3 cellular contexts compared by ENCODE assay signal in the genomic region with DNA sequence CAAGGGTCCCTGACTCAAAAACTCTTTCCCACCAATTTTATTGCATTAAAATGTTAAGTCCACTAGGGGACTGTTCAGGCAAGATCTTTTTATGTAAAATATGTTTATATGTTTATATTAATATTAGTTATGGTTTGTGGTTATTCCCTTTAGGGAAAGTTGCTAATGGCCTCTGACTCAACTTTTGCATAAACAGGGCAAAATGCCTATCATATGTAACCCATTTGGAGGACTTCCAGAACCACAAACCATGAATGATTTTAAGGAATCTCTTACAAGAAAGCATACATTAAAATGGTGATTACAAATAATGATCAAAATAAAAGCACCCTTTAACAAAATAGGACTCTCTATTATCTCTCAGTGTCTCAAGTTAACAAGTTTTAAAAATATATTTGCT.
TF ChIP-seq lines count a peak whose summit lies in the region.

No MANE protein-coding gene starts in this region.

TF ChIP-seq in SK-N-SH, 30 proteins besides CTCF, POLR2A, EP300 and RAD21:
- TF ChIP-seq, protein P1, sequence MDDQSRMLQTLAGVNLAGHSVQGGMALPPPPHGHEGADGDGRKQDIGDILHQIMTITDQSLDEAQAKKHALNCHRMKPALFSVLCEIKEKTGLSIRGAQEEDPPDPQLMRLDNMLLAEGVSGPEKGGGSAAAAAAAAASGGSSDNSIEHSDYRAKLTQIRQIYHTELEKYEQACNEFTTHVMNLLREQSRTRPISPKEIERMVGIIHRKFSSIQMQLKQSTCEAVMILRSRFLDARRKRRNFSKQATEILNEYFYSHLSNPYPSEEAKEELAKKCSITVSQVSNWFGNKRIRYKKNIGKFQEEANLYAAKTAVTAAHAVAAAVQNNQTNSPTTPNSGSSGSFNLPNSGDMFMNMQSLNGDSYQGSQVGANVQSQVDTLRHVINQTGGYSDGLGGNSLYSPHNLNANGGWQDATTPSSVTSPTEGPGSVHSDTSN (IDR thresholded peaks at IDR 0.05) = peak; percentile 10; the same call in 1 of the 2 replicates
- TF ChIP-seq NFIC (IDR thresholded peaks at IDR 0.05; ENCODE audit: borderline replicate concordance) = peak; percentile 49; the same call in 1 of the 2 replicates
- TF ChIP-seq RXRA (IDR thresholded peaks at IDR 0.05; ENCODE audit: borderline replicate concordance, low read depth) = no peak
- TF ChIP-seq TCF12 (IDR thresholded peaks at IDR 0.05) = peak; percentile 28; the same call in 1 of the 2 replicates
- TF ChIP-seq TEAD4 (IDR thresholded peaks at IDR 0.05; ENCODE audit: borderline replicate concordance, insufficient read depth) = peak; percentile 19; the same call in 1 of the 2 replicates

TF ChIP-seq in SK-N-SH treated with all-trans-retinoic acid at 6 μM for 48 hours, 23 proteins besides CTCF, POLR2A, EP300 and RAD21 (continued from another document):
- TF ChIP-seq, protein P2, sequence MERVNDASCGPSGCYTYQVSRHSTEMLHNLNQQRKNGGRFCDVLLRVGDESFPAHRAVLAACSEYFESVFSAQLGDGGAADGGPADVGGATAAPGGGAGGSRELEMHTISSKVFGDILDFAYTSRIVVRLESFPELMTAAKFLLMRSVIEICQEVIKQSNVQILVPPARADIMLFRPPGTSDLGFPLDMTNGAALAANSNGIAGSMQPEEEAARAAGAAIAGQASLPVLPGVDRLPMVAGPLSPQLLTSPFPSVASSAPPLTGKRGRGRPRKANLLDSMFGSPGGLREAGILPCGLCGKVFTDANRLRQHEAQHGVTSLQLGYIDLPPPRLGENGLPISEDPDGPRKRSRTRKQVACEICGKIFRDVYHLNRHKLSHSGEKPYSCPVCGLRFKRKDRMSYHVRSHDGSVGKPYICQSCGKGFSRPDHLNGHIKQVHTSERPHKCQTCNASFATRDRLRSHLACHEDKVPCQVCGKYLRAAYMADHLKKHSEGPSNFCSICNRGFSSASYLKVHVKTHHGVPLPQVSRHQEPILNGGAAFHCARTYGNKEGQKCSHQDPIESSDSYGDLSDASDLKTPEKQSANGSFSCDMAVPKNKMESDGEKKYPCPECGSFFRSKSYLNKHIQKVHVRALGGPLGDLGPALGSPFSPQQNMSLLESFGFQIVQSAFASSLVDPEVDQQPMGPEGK (CRISPR knock-in tag; IDR thresholded peaks at IDR 0.05; ENCODE audit: borderline replicate concordance) = no peak
- TF ChIP-seq ISL1 (CRISPR knock-in tag; IDR thresholded peaks at IDR 0.05) (no peak), SNAI2 (CRISPR knock-in tag; IDR thresholded peaks at IDR 0.05) (no peak), ZFP3 (CRISPR knock-in tag; IDR thresholded peaks at IDR 0.05) (no peak), TCF4 (CRISPR knock-in tag; IDR thresholded peaks at IDR 0.05; ENCODE audit: borderline replicate concordance) (no peak), ARNTL (CRISPR knock-in tag; IDR thresholded peaks at IDR 0.05; ENCODE audit: borderline replicate concordance, low read depth) (no peak), GLIS3 (CRISPR knock-in tag; IDR thresholded peaks at IDR 0.05) (no peak), BACH2 (CRISPR knock-in tag; IDR thresholded peaks at IDR 0.05; ENCODE audit: borderline replicate concordance) (no peak), OSR1 (CRISPR knock-in tag; IDR thresholded peaks at IDR 0.05) (no peak), PPARA (CRISPR knock-in tag; IDR thresholded peaks at IDR 0.05; ENCODE audit: borderline replicate concordance) (no peak), ZNF70 (CRISPR knock-in tag; IDR thresholded peaks at IDR 0.05) (no peak)

TF ChIP-seq in GM23338, 12 proteins besides CTCF, POLR2A, EP300 and RAD21 (continued from another document):
- TF ChIP-seq CREB1 (CRISPR knock-in tag; IDR thresholded peaks at IDR 0.05; ENCODE audit: low read depth) = no peak
- TF ChIP-seq, protein P3, sequence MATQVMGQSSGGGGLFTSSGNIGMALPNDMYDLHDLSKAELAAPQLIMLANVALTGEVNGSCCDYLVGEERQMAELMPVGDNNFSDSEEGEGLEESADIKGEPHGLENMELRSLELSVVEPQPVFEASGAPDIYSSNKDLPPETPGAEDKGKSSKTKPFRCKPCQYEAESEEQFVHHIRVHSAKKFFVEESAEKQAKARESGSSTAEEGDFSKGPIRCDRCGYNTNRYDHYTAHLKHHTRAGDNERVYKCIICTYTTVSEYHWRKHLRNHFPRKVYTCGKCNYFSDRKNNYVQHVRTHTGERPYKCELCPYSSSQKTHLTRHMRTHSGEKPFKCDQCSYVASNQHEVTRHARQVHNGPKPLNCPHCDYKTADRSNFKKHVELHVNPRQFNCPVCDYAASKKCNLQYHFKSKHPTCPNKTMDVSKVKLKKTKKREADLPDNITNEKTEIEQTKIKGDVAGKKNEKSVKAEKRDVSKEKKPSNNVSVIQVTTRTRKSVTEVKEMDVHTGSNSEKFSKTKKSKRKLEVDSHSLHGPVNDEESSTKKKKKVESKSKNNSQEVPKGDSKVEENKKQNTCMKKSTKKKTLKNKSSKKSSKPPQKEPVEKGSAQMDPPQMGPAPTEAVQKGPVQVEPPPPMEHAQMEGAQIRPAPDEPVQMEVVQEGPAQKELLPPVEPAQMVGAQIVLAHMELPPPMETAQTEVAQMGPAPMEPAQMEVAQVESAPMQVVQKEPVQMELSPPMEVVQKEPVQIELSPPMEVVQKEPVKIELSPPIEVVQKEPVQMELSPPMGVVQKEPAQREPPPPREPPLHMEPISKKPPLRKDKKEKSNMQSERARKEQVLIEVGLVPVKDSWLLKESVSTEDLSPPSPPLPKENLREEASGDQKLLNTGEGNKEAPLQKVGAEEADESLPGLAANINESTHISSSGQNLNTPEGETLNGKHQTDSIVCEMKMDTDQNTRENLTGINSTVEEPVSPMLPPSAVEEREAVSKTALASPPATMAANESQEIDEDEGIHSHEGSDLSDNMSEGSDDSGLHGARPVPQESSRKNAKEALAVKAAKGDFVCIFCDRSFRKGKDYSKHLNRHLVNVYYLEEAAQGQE (IDR thresholded peaks at IDR 0.05; ENCODE audit: unreplicated experiment) = no peak
- no peak for TF ChIP-seq ZNF331 (CRISPR knock-in tag; IDR thresholded peaks at IDR 0.05; ENCODE audit: low read depth)
- no peak for TF ChIP-seq ETS1 (IDR thresholded peaks at IDR 0.05)
